ENCODE assay signal across 7 cellular contexts in genomic region chr6:170306324-170307079, GRCh38. TPM values are rescaled to one million over a fixed set of nuclear protein-coding genes. Genes with fewer than 3 reads are reported as not detected.
A peak's percentile ranks its signal among the peaks of the same experiment; 100 is the strongest.
DNase-seq lines count a peak whose midpoint lies in the region; ATAC-seq and TF ChIP-seq lines count a peak whose summit lies in the region.

Gene FAM120B, plus strand, starts transcription at chr6:170306758. Its CDS starts 10,633 bp downstream, at chr6:170317391.

- DNase-seq in NCI-H2081 treated with DMSO at 0.1 percent for 48 hours (lab: John Stamatoyannopoulos, UW) (peak; percentile 35), T1000 (lab: John Stamatoyannopoulos, UW) (peak; percentile 88), astrocyte of the hippocampus (ENCODE audit: low read depth, low spot score) (peak; percentile 99), hepatocyte (ENCODE audit: low spot score) (peak; percentile 97), retinal pigment epithelial cell (ENCODE audit: low read depth) (peak; percentile 72)

- peaks cover 57% of the 10 kb centered on the region for H3K79me2 ChIP-seq in hepatocyte

- H3K27ac ChIP-seq in hepatocyte: peak within 1 kb of the TSS; percentile 73

- 2% methylated on average over 79 of the region's 97 CpGs for WGBS in hepatocyte (ENCODE audit: low lambda C conversion rate, missing lambda C conversion rate)

- H3K36me3 ChIP-seq in hepatocyte (replicated peaks; ENCODE audit: insufficient read depth, low read depth): no peaks in the 10 kb centered on the region

- no peaks in the 10 kb centered on the region for H3K9me3 ChIP-seq in hepatocyte (ENCODE audit: low read depth)

- H4K20me1 ChIP-seq in hepatocyte (ENCODE audit: insufficient read depth, poor library complexity, severe bottlenecking): peaks cover 38% of the 10 kb centered on the region

- H3K9me2 ChIP-seq in hepatocyte (replicated peaks; ENCODE audit: insufficient read depth): no peaks in the 10 kb centered on the region

- H3K27me3 ChIP-seq in hepatocyte: no peaks in the 10 kb centered on the region

- peak within 1 kb of the TSS; percentile 87 for H3K4me3 ChIP-seq in hepatocyte
- peak within 1 kb of the TSS; percentile 91 for H3K4me3 ChIP-seq in retinal pigment epithelial cell (ENCODE audit: low read length)

- ATAC-seq in GM18519 (IDR thresholded peaks at IDR 0.05; ENCODE audit: low FRiP score, unreplicated experiment) (peak; percentile 94), HG03045 (IDR thresholded peaks at IDR 0.05; ENCODE audit: unreplicated experiment) (peak; percentile 97)

- peak within 1 kb of the TSS; percentile 95 for H3K4me2 ChIP-seq in hepatocyte

- TF ChIP-seq CTCF in hepatocyte (IDR thresholded peaks at IDR 0.05; ENCODE audit: poor library complexity): no peak
- TF ChIP-seq CTCF in retinal pigment epithelial cell (conservative IDR thresholded peaks at IDR 0.05; ENCODE audit: low read depth, low read length): no peak

- H3K4me1 ChIP-seq in hepatocyte (ENCODE audit: insufficient read depth): peaks cover 23% of the 10 kb centered on the region

- H2AFZ ChIP-seq in hepatocyte: peak within 1 kb of the TSS; percentile 95

RNA-seq across cellular contexts. Expression of gene FAM120B, which starts in this region (rescaled TPM):
- 16.0 and 19.5 TPM in 2 replicates for total RNA-seq in hepatocyte
- 25.0 and 25.8 TPM in 2 replicates for polyA plus RNA-seq in hepatocyte

Comparison
In these comparisons a context has a peak if more than half of its experiments do, and no peak if none do; other contexts are left out.
1. Peak in every context shown above with its lines: DNase-seq, ATAC-seq, H3K4me3 ChIP-seq and H3K27ac ChIP-seq.
2. DNase-seq: peak in every context shown above with its lines; median percentile 99 in astrocyte of the hippocampus; 97 in hepatocyte; 88 in T1000; 72 in retinal pigment epithelial cell; 35 in NCI-H2081 treated with DMSO at 0.1 percent for 48 hours.